In genomic region chr5:131164161-131164930, GRCh38 we compare ENCODE assay signal across 8 cellular contexts. TPM values are rescaled to one million over a fixed set of nuclear protein-coding genes. Genes with fewer than 3 reads are reported as not detected.
DNase-seq lines count a peak whose midpoint lies in the region; ATAC-seq and TF ChIP-seq lines count a peak whose summit lies in the region.

No MANE protein-coding gene starts in this region.

- H3K27me3 Mint-ChIP-seq in naive thymus-derived CD4-positive, alpha-beta T cell, result no peaks in the 10 kb centered on the region

- H3K9me2 ChIP-seq in PC-3 (replicated peaks; ENCODE audit: low read length), result no peaks in the 10 kb centered on the region

- H3K4me2 ChIP-seq in PC-3 (ENCODE audit: low read length), result peak overlapping the region; percentile 95

- no TSS peak for BruUV-seq in PC-3 (replicated peaks; lab: Mats Ljungman, UMichigan)

- H3K4me1 ChIP-seq in PC-3 (ENCODE audit: insufficient read depth, low read length), result peaks cover 12% of the 10 kb centered on the region; the same call in 1 of the 2 replicates
- peaks cover 12 to 21% of the 10 kb centered on the region in 2 donors for H3K4me1 ChIP-seq in naive thymus-derived CD4-positive, alpha-beta T cell (ENCODE audit: control insufficient read depth in 2 of 2, insufficient read depth in 2 of 2, low read length in 2 of 2)

- CTCF ChIA-PET in PC-3 (lab: Charles Lee), result no interaction called here
- CTCF ChIA-PET in naive thymus-derived CD4-positive, alpha-beta T cell (lab: Charles Lee), result interaction anchor here (0.5 to 2.0 kb wide), 9 partner anchors 9 to 221 kb away, joined by 3 to 11 read pairs (median 5); partner anchors contain the start of gene CDC42SE2

- H3K9me3 Mint-ChIP-seq in naive thymus-derived CD4-positive, alpha-beta T cell, result no peaks in the 10 kb centered on the region

- H3K27ac ChIP-seq in PC-3 (ENCODE audit: low read length), result peak overlapping the region; percentile 65
- H3K27ac ChIP-seq in naive thymus-derived CD4-positive, alpha-beta T cell (ENCODE audit: low read depth, low read length), result peak overlapping the region; percentile 91

- H3K4me3 Mint-ChIP-seq in naive thymus-derived CD4-positive, alpha-beta T cell, result peak overlapping the region; percentile 90 to 98 (median 95)

- H4K20me1 ChIP-seq in PC-3 (ENCODE audit: low read length), result peaks cover 6% of the 10 kb centered on the region; the same call in 1 of the 2 replicates

- H3K36me3 ChIP-seq in PC-3 (ENCODE audit: low read depth, low read length), result peaks cover 27% of the 10 kb centered on the region
- peaks cover 6 to 30% (median 8%) of the 10 kb centered on the region in 3 experiments for H3K36me3 ChIP-seq in naive thymus-derived CD4-positive, alpha-beta T cell (ENCODE audit: control insufficient read depth in 2 of 3, insufficient read depth in 3 of 3, low read length in 3 of 3)

- peak; percentile 60 for ATAC-seq in GM19463 (IDR thresholded peaks at IDR 0.05; ENCODE audit: unreplicated experiment)
- ATAC-seq in HG03575 (IDR thresholded peaks at IDR 0.05; ENCODE audit: extremely low read depth, insufficient number of reproducible peaks, low FRiP score, unreplicated experiment), result peak; percentile 47
- ATAC-seq in PC-3, result peak; percentile 64
- peak; percentile 83 for ATAC-seq in naive thymus-derived CD4-positive, alpha-beta T cell

- peaks cover 54% of the 10 kb centered on the region for H3K79me2 ChIP-seq in PC-3 (ENCODE audit: low read length)

- H3K27me3 ChIP-seq in PC-3 (ENCODE audit: low read length), result no peaks in the 10 kb centered on the region
- no peaks in the 10 kb centered on the region for H3K27me3 ChIP-seq in naive thymus-derived CD4-positive, alpha-beta T cell (ENCODE audit: control insufficient read depth in 2 of 2, insufficient read depth in 2 of 2, low read length in 2 of 2)

- peak overlapping the region; percentile 92 to 98 (median 96) for H3K27ac Mint-ChIP-seq in naive thymus-derived CD4-positive, alpha-beta T cell

- POLR2A ChIA-PET in PC-3 (lab: Charles Lee; ENCODE audit: unreplicated experiment), result no interaction called here
- POLR2A ChIA-PET in naive thymus-derived CD4-positive, alpha-beta T cell (lab: Charles Lee), result interaction anchor here (0.6 to 2.0 kb wide), 18 partner anchors 15 to 252 kb away, joined by 3 to 15 read pairs (median 4); partner anchors contain the start of gene CDC42SE2

- DNase-seq in COR-L47 (lab: John Stamatoyannopoulos, UW), result peak; percentile 37
- peak; percentile 64 for DNase-seq in PC-3
- peak; percentile 40 to 57 for DNase-seq in activated T-helper 1 cell treated with anti-CD3 and anti-CD28 coated beads, Interleukin-2, amount 50 U/mL, for 16 hours (ENCODE audit: low read depth in 1 of 2, low spot score in 1 of 2)
- DNase-seq in fibroblast of gingiva (ENCODE audit: low read depth), result peak; percentile 80
- peak; percentile 62 to 79 (median 75) for DNase-seq in naive thymus-derived CD4-positive, alpha-beta T cell
- DNase-seq in stimulated activated naive CD4-positive, alpha-beta T cell (lab: John Stamatoyannopoulos, UW), result peak; percentile 50 to 87 (median 66)

- H3K36me3 Mint-ChIP-seq in naive thymus-derived CD4-positive, alpha-beta T cell, result peaks cover 4 to 31% (median 29%) of the 10 kb centered on the region in 5 donors

- peak overlapping the region; percentile 98 for H3K4me3 ChIP-seq in PC-3 (ENCODE audit: low read length)
- peak overlapping the region; percentile 97 for H3K4me3 ChIP-seq in naive thymus-derived CD4-positive, alpha-beta T cell (ENCODE audit: low read length)

- H3K4me1 Mint-ChIP-seq in naive thymus-derived CD4-positive, alpha-beta T cell, result peaks cover 27 to 73% (median 60%) of the 10 kb centered on the region in 7 donors

- peak overlapping the region; percentile 69; the same call in 1 of the 2 replicates for H2AFZ ChIP-seq in PC-3 (ENCODE audit: low read length)

- H3F3A ChIP-seq in PC-3 (ENCODE audit: low read length, unreplicated experiment), result no peaks in the 10 kb centered on the region

- intact Hi-C loops in PC-3 (cut with micrococcal nuclease), result loop anchor here (10.0 kb wide), 1 partner anchor 220 kb away; no protein-coding TSS in a partner anchor
- intact Hi-C loops in naive thymus-derived CD4-positive, alpha-beta T cell (cut with micrococcal nuclease), result loop anchor here (1.0 to 2.0 kb wide), 7 partner anchors 45 to 632 kb away; partner anchors contain the start of genes FNIP1 (in 1 of the 2) and RAPGEF6 (in 1 of the 2)

- H3K9ac ChIP-seq in PC-3 (ENCODE audit: low read length), result peak overlapping the region; percentile 98

- no peaks in the 10 kb centered on the region for H3K9me3 ChIP-seq in PC-3 (ENCODE audit: low read length)
- no peaks in the 10 kb centered on the region for H3K9me3 ChIP-seq in naive thymus-derived CD4-positive, alpha-beta T cell (ENCODE audit: control insufficient read depth in 2 of 3, low read length in 3 of 3)

- no peak for TF ChIP-seq CTCF in PC-3 (conservative IDR thresholded peaks at IDR 0.05; ENCODE audit: low read depth, low read length)

RNA-seq across cellular contexts. Expression of gene HINT1, which starts 0.7 kb away (rescaled TPM):
- total RNA-seq in PC-3 (2014; rRNA removed), result 214 and 243 TPM in 2 replicates
- total RNA-seq in naive thymus-derived CD4-positive, alpha-beta T cell, result 100 to 1,000 TPM; 172 to 319 (median 233) TPM
- 100 to 1,000 TPM; 336 to 376 TPM for polyA plus RNA-seq in naive thymus-derived CD4-positive, alpha-beta T cell

RNA-seq across cellular contexts. Expression of gene LYRM7, which starts 6.4 kb away (rescaled TPM):
- total RNA-seq in PC-3 (2014; rRNA removed), result 5.0 and 6.7 TPM in 2 replicates
- 10 to 100 TPM in 4 of 5 experiments, 1 to 10 TPM in 1; 8.2 to 18.8 (median 16.3) TPM for total RNA-seq in naive thymus-derived CD4-positive, alpha-beta T cell
- 10 to 100 TPM in 1 of 2 donors, 1 to 10 TPM in 1; 3.6 to 11.8 TPM for polyA plus RNA-seq in naive thymus-derived CD4-positive, alpha-beta T cell

Comparison
In these comparisons a context has a peak if more than half of its experiments do, and no peak if none do; other contexts are left out.
1. Peak in every context shown above with its lines: DNase-seq, ATAC-seq, H3K4me3 ChIP-seq and H3K27ac ChIP-seq.